ENCODE assay signal across 15 cellular contexts in the genomic region with DNA sequence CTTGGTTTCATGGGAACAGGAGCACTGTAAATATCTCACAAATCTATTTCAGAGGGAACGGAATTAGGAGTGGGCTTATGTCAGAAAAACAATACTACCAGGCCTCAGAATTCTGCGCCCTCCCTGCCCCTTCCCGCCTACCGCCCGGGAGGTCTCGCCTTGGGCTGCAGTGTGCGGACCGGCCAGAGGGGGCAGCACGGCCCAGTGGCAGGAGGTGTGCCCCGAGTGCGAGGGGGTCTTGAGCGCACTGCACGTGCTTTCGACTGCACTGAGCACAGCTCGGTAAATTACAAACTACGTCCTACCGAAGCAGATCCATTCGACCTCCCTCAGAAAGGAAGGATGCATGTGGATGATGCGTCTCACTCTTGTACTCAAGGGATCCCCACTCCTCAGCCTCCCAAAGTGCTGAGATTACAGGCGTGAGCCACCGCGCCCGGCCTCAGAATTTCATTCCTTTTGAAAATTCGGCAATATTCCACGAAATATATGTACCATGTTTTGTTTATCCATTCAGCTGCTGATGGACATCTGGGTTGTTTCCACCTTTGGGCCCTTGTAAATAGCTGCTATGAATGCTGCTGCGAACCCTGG.
DNase-seq lines count a peak whose midpoint lies in the region; ATAC-seq and TF ChIP-seq lines count a peak whose summit lies in the region.
"Had no signal": no experiment of that assay in that cellular context is flagged by ENCODE, and none has a peak within 500 bp of the region (broad histone marks: within the 10 kb centered on the region; RNA-seq: fewer than 3 reads in every experiment).

No MANE protein-coding gene starts in this region.

- no peak overlapping the region for H3K9ac ChIP-seq in MM.1S (ENCODE audit: low read length)

- H3K9me3 ChIP-seq in MM.1S (replicated peaks; ENCODE audit: insufficient read depth, low read length) = no peaks in the 10 kb centered on the region

- H3K4me1 Mint-ChIP-seq in activated T-cell treated with anti-CD3 and anti-CD28 coated beads, Interleukin-2, amount 50 U/mL, for 72 hours (ENCODE audit: low read depth) = no peaks in the 10 kb centered on the region
- H3K4me1 Mint-ChIP-seq: CD8-positive, alpha-beta memory T cell; stimulated activated memory B cell treated with anti-CD40 and anti-IgM and Interleukin-4, amounts not matched to agents 10 μg/mL and 1 μg/mL and 100 μg/mL, for 72 hours had no signal

- H3K4me2 ChIP-seq in MM.1S (ENCODE audit: low read depth, low read length) = no peak overlapping the region

- H3K36me3 ChIP-seq in MM.1S (replicated peaks; ENCODE audit: insufficient read depth, low read length) = no peaks in the 10 kb centered on the region
- H3K36me3 ChIP-seq: sigmoid colon had no signal

- no peak overlapping the region for H3K4me3 Mint-ChIP-seq in activated T-cell treated with anti-CD3 and anti-CD28 coated beads, Interleukin-2, amount 50 U/mL, for 72 hours
- H3K4me3 Mint-ChIP-seq: CD8-positive, alpha-beta memory T cell; stimulated activated memory B cell treated with anti-CD40 and anti-IgM and Interleukin-4, amounts not matched to agents 10 μg/mL and 1 μg/mL and 100 μg/mL, for 72 hours had no signal

- H3K9me2 ChIP-seq in MM.1S (replicated peaks; ENCODE audit: insufficient read depth, low read length) = no peaks in the 10 kb centered on the region

- H3K36me3 Mint-ChIP-seq in activated T-cell treated with anti-CD3 and anti-CD28 coated beads, Interleukin-2, amount 50 U/mL, for 72 hours (ENCODE audit: insufficient read depth in 2 of 2) = peaks cover 7 to 9% of the 10 kb centered on the region in 2 donors

- H3K27ac Mint-ChIP-seq in activated T-cell treated with anti-CD3 and anti-CD28 coated beads, Interleukin-2, amount 50 U/mL, for 72 hours = no peak overlapping the region
- H3K27ac Mint-ChIP-seq: stimulated activated memory B cell treated with anti-CD40 and anti-IgM and Interleukin-4, amounts not matched to agents 10 μg/mL and 1 μg/mL and 100 μg/mL, for 72 hours had no signal

- H3K27ac ChIP-seq in MM.1S (ENCODE audit: low read length) = no peak overlapping the region
- H3K27ac ChIP-seq: coronary artery, sigmoid colon had no signal

- H3K27me3 Mint-ChIP-seq in activated T-cell treated with anti-CD3 and anti-CD28 coated beads, Interleukin-2, amount 50 U/mL, for 72 hours (ENCODE audit: low read depth) = no peaks in the 10 kb centered on the region

- peak; percentile 56 for TF ChIP-seq CTCF in MM.1S (IDR thresholded peaks at IDR 0.05; ENCODE audit: low read length)
- TF ChIP-seq CTCF in epithelial cell of proximal tubule (conservative IDR thresholded peaks at IDR 0.05; ENCODE audit: low read depth, low read length) = peak; percentile 55

- H3K9me3 Mint-ChIP-seq in activated T-cell treated with anti-CD3 and anti-CD28 coated beads, Interleukin-2, amount 50 U/mL, for 72 hours = peaks cover 2 to 5% of the 10 kb centered on the region in 2 donors

- H3F3A ChIP-seq in MM.1S (ENCODE audit: insufficient read depth, low read length) = no peaks in the 10 kb centered on the region

- no peak for ATAC-seq in activated T-cell treated with anti-CD3 and anti-CD28 coated beads, Interleukin-2, amount 50 U/mL, for 72 hours (replicated peaks in 1 of 2)
- no peak for ATAC-seq in HG02798 (IDR thresholded peaks at IDR 0.05; ENCODE audit: poor library complexity, unreplicated experiment)
- ATAC-seq: left lobe of liver; stimulated activated memory B cell treated with anti-CD40 and anti-IgM and Interleukin-4, amounts not matched to agents 10 μg/mL and 1 μg/mL and 100 μg/mL, for 72 hours had no signal

- H3K4me3 ChIP-seq in MM.1S (ENCODE audit: low read length) (no peak overlapping the region), epithelial cell of proximal tubule (ENCODE audit: low read depth, low read length) (no peak overlapping the region)
- H3K4me3 ChIP-seq: coronary artery, sigmoid colon had no signal

- no peak overlapping the region for H2AFZ ChIP-seq in MM.1S (ENCODE audit: low read length)

- peak; percentile 12 to 34 for DNase-seq in activated T-cell treated with anti-CD3 and anti-CD28 coated beads, Interleukin-2, amount 50 U/mL, for 72 hours
- DNase-seq in activated T-cell treated with anti-CD3 and anti-CD28 coated beads, Interleukin-2, amount 50 U/mL, for 1 hour = no peak
- DNase-seq in MM.1S = no peak
- DNase-seq in epithelial cell of proximal tubule (ENCODE audit: low read depth) = no peak
- DNase-seq in stimulated activated CD8-positive, alpha-beta memory T cell treated with anti-CD3 and anti-CD28 coated beads, Interleukin-4, amount 100 ng/mL, for 48 hours = peak; percentile 60
- DNase-seq in NCI-H2171 treated with DMSO at 0.1 percent for 48 hours (lab: John Stamatoyannopoulos, UW) = no peak
- DNase-seq in HT-29 (ENCODE audit: low spot score) = no peak
- DNase-seq: activated CD4-positive, alpha-beta T cell treated with anti-CD3 and anti-CD28 coated beads, Interleukin-2, amount 50 U/mL, for 4 hours; NCI-H1048; sigmoid colon had no signal

- H3K79me2 ChIP-seq in MM.1S (ENCODE audit: low read length) = no peaks in the 10 kb centered on the region

- H3K27me3 ChIP-seq in MM.1S (replicated peaks; ENCODE audit: insufficient read depth, low read length) = no peaks in the 10 kb centered on the region
- H3K27me3 ChIP-seq: sigmoid colon had no signal

- H4K20me1 ChIP-seq in MM.1S (ENCODE audit: insufficient read depth, low read length) = no peaks in the 10 kb centered on the region

- H3K4me1 ChIP-seq in MM.1S (ENCODE audit: low read length) = no peaks in the 10 kb centered on the region
- H3K4me1 ChIP-seq: sigmoid colon had no signal

Comparison
In these comparisons a context has a peak if more than half of its experiments do, and no peak if none do; other contexts are left out.
1. DNase-seq: peak in activated T-cell treated with anti-CD3 and anti-CD28 coated beads, Interleukin-2, amount 50 U/mL, for 72 hours (2 of 2) and stimulated activated CD8-positive, alpha-beta memory T cell treated with anti-CD3 and anti-CD28 coated beads, Interleukin-4, amount 100 ng/mL, for 48 hours (single experiment); none in activated T-cell treated with anti-CD3 and anti-CD28 coated beads, Interleukin-2, amount 50 U/mL, for 1 hour (single experiment), MM.1S (single experiment), epithelial cell of proximal tubule (single experiment), NCI-H2171 treated with DMSO at 0.1 percent for 48 hours (single experiment) and HT-29 (single experiment).